8 cellular contexts compared by ENCODE assay signal in the genomic region with DNA sequence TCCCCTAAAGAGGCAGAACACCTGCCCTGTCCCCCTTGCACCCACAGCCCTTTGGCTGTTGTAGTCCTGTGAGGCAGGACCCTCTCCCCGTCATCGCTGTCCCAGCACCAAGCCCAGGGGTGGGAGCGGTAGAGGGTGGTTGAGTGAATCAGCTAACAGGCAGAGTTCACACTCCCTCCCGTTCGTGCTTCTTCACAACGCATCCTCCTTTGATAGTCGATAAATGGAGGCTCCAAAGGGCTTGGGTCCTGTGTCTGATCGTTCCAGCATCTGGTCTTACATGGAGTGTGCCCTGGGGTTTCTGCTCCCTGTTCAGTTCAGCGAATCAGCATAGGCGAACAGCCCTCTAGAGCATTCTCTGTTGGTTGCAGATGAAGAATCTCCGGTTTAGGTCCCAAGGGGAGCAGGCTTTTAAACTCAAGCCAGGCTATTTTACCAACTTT. TPM values are rescaled to one million over a fixed set of nuclear protein-coding genes. Genes with fewer than 3 reads are reported as not detected.
DNase-seq lines count a peak whose midpoint lies in the region; ATAC-seq and TF ChIP-seq lines count a peak whose summit lies in the region.

No MANE protein-coding gene starts in this region.

- H3K36me3 Mint-ChIP-seq in Caco-2 (ENCODE audit: insufficient read depth, unreplicated experiment) = peaks cover 67% of the 10 kb centered on the region

- no peak overlapping the region for H2BK12ac ChIP-seq in mesenchymal stem cell (ENCODE audit: low read length in 2 of 2)

- no peaks in the 10 kb centered on the region for H3K9me3 Mint-ChIP-seq in Caco-2 (ENCODE audit: unreplicated experiment)

- no peak for ATAC-seq in HG02885 (IDR thresholded peaks at IDR 0.05; ENCODE audit: poor library complexity, unreplicated experiment)

- TF ChIP-seq CTCF in Caco-2 (IDR thresholded peaks at IDR 0.05; ENCODE audit: insufficient read depth in 1 of 2, low read depth in 1 of 2, low read length in 1 of 2, severe bottlenecking in 1 of 2, unreplicated experiment in 1 of 2) (no peak), Loucy (conservative IDR thresholded peaks at IDR 0.05; ENCODE audit: low read length) (no peak), cardiac fibroblast (IDR thresholded peaks at IDR 0.05; ENCODE audit: low read depth, low read length) (no peak), uterus (IDR thresholded peaks at IDR 0.05) (no peak)

- H4K20me1 ChIP-seq in Loucy (ENCODE audit: insufficient read depth, low read length, poor library complexity, severe bottlenecking) = peaks cover 13% of the 10 kb centered on the region

- intact Hi-C loops in Caco-2 (cut with micrococcal nuclease; ENCODE audit: unreplicated experiment) = loop anchor here (1.0 to 2.0 kb wide), 2 partner anchors 29 to 37 kb away; a partner anchor contains a TSS
- intact Hi-C loops in uterus (cut with DNase I; ENCODE audit: low total_unique reads) = loop anchor here (5.0 kb wide), 1 partner anchor 39 kb away; a partner anchor contains a TSS

- TF ChIP-seq POLR2A in uterus (IDR thresholded peaks at IDR 0.05) = no peak

- H3K79me1 ChIP-seq in mesenchymal stem cell (replicated peaks; ENCODE audit: low read length, poor library complexity, severe bottlenecking) = peaks cover 11% of the 10 kb centered on the region

- H4K91ac ChIP-seq in mesenchymal stem cell (ENCODE audit: low read length) = no peak overlapping the region

- H3K23ac ChIP-seq in mesenchymal stem cell (ENCODE audit: low read length in 2 of 2) = no peak overlapping the region

- no peak overlapping the region for H2BK15ac ChIP-seq in mesenchymal stem cell (ENCODE audit: low read depth, poor library complexity, severe bottlenecking)

- H3K9me2 ChIP-seq in Loucy (replicated peaks; ENCODE audit: low read depth, low read length) = no peaks in the 10 kb centered on the region

- no peak overlapping the region for H3K18ac ChIP-seq in mesenchymal stem cell (ENCODE audit: low read depth in 1 of 2, low read length in 2 of 2)

- H3K36me3 ChIP-seq in Caco-2 (ENCODE audit: control insufficient read depth, insufficient read depth, low read length) (peaks cover 7% of the 10 kb centered on the region), Loucy (ENCODE audit: insufficient read depth, low read length) (peaks cover 32% of the 10 kb centered on the region; the same call in 1 of the 2 replicates), mesenchymal stem cell (ENCODE audit: control insufficient read depth in 1 of 2, insufficient read depth in 2 of 2, low read depth in 1 of 2, low read length in 2 of 2) (peaks cover 27 to 48% of the 10 kb centered on the region in 2 experiments), uterus (no peaks in the 10 kb centered on the region)

- H2AK5ac ChIP-seq in mesenchymal stem cell (ENCODE audit: low read length, severe bottlenecking) = no peak overlapping the region

- peak overlapping the region; percentile 81 for H3K4me3 ChIP-seq in Caco-2 (ENCODE audit: low read depth, low read length)
- no peak overlapping the region for H3K4me3 ChIP-seq in Loucy (ENCODE audit: low read length, poor library complexity, severe bottlenecking)
- no peak overlapping the region for H3K4me3 ChIP-seq in cardiac fibroblast (replicated peaks in 1 of 2; ENCODE audit: low read depth in 2 of 2, low read length in 2 of 2)
- H3K4me3 ChIP-seq in mesenchymal stem cell (ENCODE audit: insufficient read depth in 1 of 2, low read depth in 1 of 2, low read length in 2 of 2) = peak overlapping the region in 1 of 2 experiments; percentile 84
- peak overlapping the region in 1 of 2 donors; percentile 96 for H3K4me3 ChIP-seq in uterus

- peak overlapping the region; percentile 98 for H3K27ac Mint-ChIP-seq in Caco-2 (ENCODE audit: unreplicated experiment)

- H3K27ac ChIP-seq in mesenchymal stem cell (ENCODE audit: low read length, poor library complexity, severe bottlenecking) = peak overlapping the region; percentile 4
- H3K27ac ChIP-seq in uterus = peak overlapping the region; percentile 87 to 96

- peak overlapping the region; percentile 81 for H3K4me2 ChIP-seq in Loucy (ENCODE audit: low read depth, low read length, poor library complexity, severe bottlenecking)
- no peak overlapping the region for H3K4me2 ChIP-seq in mesenchymal stem cell (ENCODE audit: low read length, poor library complexity, severe bottlenecking)

- peak overlapping the region; percentile 83 for H4K8ac ChIP-seq in mesenchymal stem cell (ENCODE audit: low read length)

- no TSS peak for BruUV-seq in Caco-2 (replicated peaks; lab: Mats Ljungman, UMichigan)

- peaks cover 15% of the 10 kb centered on the region for H3K4me1 Mint-ChIP-seq in Caco-2 (ENCODE audit: low read depth, unreplicated experiment)

- H3K14ac ChIP-seq in mesenchymal stem cell (ENCODE audit: low read length in 2 of 2) = no peak overlapping the region

- CTCF ChIA-PET in Caco-2 (lab: Charles Lee) = interaction anchor here (0.9 kb wide), 1 partner anchor 97 kb away, joined by 3 read pairs; no protein-coding TSS in a partner anchor

- H3K79me2 ChIP-seq in Loucy (ENCODE audit: insufficient read depth, low read length) = peaks cover 30% of the 10 kb centered on the region

- peak overlapping the region; percentile 98 for H3K4me3 Mint-ChIP-seq in Caco-2 (ENCODE audit: unreplicated experiment)

- 80% methylated on average over 11 of the region's 11 CpGs for WGBS in mesenchymal stem cell

- no peak overlapping the region for H3K4ac ChIP-seq in mesenchymal stem cell (ENCODE audit: low read depth in 1 of 2, low read length in 2 of 2)

- H3K9me3 ChIP-seq in Caco-2 = no peaks in the 10 kb centered on the region
- no peaks in the 10 kb centered on the region for H3K9me3 ChIP-seq in Loucy (ENCODE audit: insufficient read depth, low read depth, low read length)
- H3K9me3 ChIP-seq in mesenchymal stem cell (ENCODE audit: control insufficient read depth, low read length) = no peaks in the 10 kb centered on the region
- no peaks in the 10 kb centered on the region for H3K9me3 ChIP-seq in uterus

- H3K4me1 ChIP-seq in Caco-2 = peaks cover 7% of the 10 kb centered on the region
- H3K4me1 ChIP-seq in Loucy (ENCODE audit: insufficient read depth, low read length, poor library complexity, severe bottlenecking) = peaks cover 53% of the 10 kb centered on the region
- peaks cover 2% of the 10 kb centered on the region for H3K4me1 ChIP-seq in mesenchymal stem cell (ENCODE audit: control insufficient read depth, insufficient read depth, low read depth, low read length)
- peaks cover 0 to 9% of the 10 kb centered on the region in 2 donors for H3K4me1 ChIP-seq in uterus

- DNase-seq in Caco-2 = peak in 1 of 2 experiments; percentile 19
- DNase-seq in cardiac fibroblast (ENCODE audit: low read depth in 2 of 2) = peak; percentile 26 to 67
- DNase-seq in mesenchymal stem cell = peak; percentile 42
- DNase-seq in uterus = no peak
- no peak for DNase-seq in AG08395 (ENCODE audit: low spot score)
- DNase-seq in COLO668 (lab: John Stamatoyannopoulos, UW; ENCODE audit: unreplicated experiment) = no peak

- no peak overlapping the region for H2BK120ac ChIP-seq in mesenchymal stem cell (ENCODE audit: low read depth, low read length)

- no peaks in the 10 kb centered on the region for H3K27me3 Mint-ChIP-seq in Caco-2 (ENCODE audit: insufficient read depth, unreplicated experiment)

- H3K9ac ChIP-seq in Loucy (ENCODE audit: low read depth, low read length, poor library complexity, severe bottlenecking) (peak overlapping the region; percentile 84), mesenchymal stem cell (ENCODE audit: low read length) (peak overlapping the region; percentile 91)

- peaks cover 24% of the 10 kb centered on the region for H3F3A ChIP-seq in Loucy (ENCODE audit: low read depth)

- no peak overlapping the region for H2BK5ac ChIP-seq in mesenchymal stem cell (ENCODE audit: low read depth, low read length, poor library complexity, severe bottlenecking)

- H2AFZ ChIP-seq in Loucy (ENCODE audit: low read length) (no peak overlapping the region), mesenchymal stem cell (ENCODE audit: low read depth, low read length) (no peak overlapping the region)

- POLR2A ChIA-PET in Caco-2 (lab: Charles Lee) = interaction anchor here (2.5 kb wide), 1 partner anchor 38 kb away, joined by 17 read pairs; a partner anchor contains a TSS

- H3K27me3 ChIP-seq in Caco-2 (replicated peaks; ENCODE audit: control insufficient read depth, insufficient read depth, low read length) = no peaks in the 10 kb centered on the region
- H3K27me3 ChIP-seq in Loucy (ENCODE audit: insufficient read depth, low read length, poor library complexity, severe bottlenecking) = no peaks in the 10 kb centered on the region
- no peaks in the 10 kb centered on the region for H3K27me3 ChIP-seq in mesenchymal stem cell (ENCODE audit: control insufficient read depth in 1 of 2, insufficient read depth in 1 of 2, low read length in 2 of 2)
- no peaks in the 10 kb centered on the region for H3K27me3 ChIP-seq in uterus

RNA-seq across cellular contexts. Expression of a gene that starts 0.8 kb away (rescaled TPM):
- total RNA-seq in Caco-2 (2022) (47.7 and 47.9 TPM in 2 replicates), uterus (10 to 100 TPM in 3 of 4 donors, 1 to 10 TPM in 1; 2.0 to 42.9 (median 28.3) TPM)
- 13.3 TPM for polyA plus RNA-seq in mesenchymal stem cell (2013, experiment 1 of 2)
- 13.8 TPM for polyA plus RNA-seq in mesenchymal stem cell (2013, experiment 2 of 2)

RNA-seq across cellular contexts. Expression of a gene that starts 28.4 kb away (rescaled TPM):
- total RNA-seq in Caco-2 (2022) = 178 TPM in 2 replicates
- polyA plus RNA-seq in mesenchymal stem cell (2013, experiment 1 of 2) = 116 TPM
- 110 TPM for polyA plus RNA-seq in mesenchymal stem cell (2013, experiment 2 of 2)
- 100 to 1,000 TPM in 2 of 4 donors, 10 to 100 TPM in 2; 35.6 to 409 (median 118) TPM for total RNA-seq in uterus

Comparison
In these comparisons a context has a peak if more than half of its experiments do, and no peak if none do; other contexts are left out.
1. DNase-seq: peak in cardiac fibroblast (2 of 2) and mesenchymal stem cell (single experiment); none in uterus (0 of 2), AG08395 (single experiment) and COLO668 (single experiment).